ENCODE assay signal across 1 cellular context in the genomic region with DNA sequence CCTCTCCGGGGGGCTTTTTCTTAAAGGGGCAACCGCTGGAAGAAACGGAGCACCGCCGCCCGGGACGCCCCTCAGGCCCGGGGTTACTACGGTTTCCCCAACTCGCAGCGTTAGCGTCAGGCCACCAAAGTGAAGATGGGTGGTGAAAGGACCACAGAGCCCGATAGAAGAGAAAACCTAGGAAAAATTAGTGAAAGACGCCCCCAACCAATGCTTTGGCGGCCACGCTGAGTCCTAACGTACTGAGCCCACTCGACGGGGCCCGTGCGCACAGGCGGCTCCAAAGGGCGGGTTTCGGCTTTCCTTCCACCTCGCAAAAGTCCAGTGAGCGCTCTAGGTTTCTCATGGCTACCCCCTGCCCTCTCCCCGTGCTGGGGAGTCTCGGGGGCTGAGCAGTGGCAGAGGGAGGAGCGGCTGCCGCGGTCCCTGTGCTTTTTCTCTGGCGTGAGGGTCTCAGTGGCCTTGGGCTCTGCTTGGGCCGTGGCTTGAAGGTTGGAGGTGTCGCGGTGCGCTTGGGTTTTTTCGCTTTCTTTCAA.
TF ChIP-seq lines count a peak whose summit lies in the region.

No MANE protein-coding gene starts in this region.

TF ChIP-seq in K562, 482 proteins besides CTCF, POLR2A, EP300 and RAD21 (continued from another document and continues in another):
- TF ChIP-seq, protein P1, sequence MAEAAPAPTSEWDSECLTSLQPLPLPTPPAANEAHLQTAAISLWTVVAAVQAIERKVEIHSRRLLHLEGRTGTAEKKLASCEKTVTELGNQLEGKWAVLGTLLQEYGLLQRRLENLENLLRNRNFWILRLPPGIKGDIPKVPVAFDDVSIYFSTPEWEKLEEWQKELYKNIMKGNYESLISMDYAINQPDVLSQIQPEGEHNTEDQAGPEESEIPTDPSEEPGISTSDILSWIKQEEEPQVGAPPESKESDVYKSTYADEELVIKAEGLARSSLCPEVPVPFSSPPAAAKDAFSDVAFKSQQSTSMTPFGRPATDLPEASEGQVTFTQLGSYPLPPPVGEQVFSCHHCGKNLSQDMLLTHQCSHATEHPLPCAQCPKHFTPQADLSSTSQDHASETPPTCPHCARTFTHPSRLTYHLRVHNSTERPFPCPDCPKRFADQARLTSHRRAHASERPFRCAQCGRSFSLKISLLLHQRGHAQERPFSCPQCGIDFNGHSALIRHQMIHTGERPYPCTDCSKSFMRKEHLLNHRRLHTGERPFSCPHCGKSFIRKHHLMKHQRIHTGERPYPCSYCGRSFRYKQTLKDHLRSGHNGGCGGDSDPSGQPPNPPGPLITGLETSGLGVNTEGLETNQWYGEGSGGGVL (CRISPR knock-in tag; IDR thresholded peaks at IDR 0.05) = no peak
- TF ChIP-seq ZNF512 (tag; IDR thresholded peaks at IDR 0.05) (no peak), ZNF274 (IDR thresholded peaks at IDR 0.05; ENCODE audit: borderline replicate concordance, low read depth, low read length) (no peak), HLTF (IDR thresholded peaks at IDR 0.05) (no peak), NUFIP1 (IDR thresholded peaks at IDR 0.05; ENCODE audit: partially characterized antibody) (no peak), CEBPG (CRISPR knock-in tag; IDR thresholded peaks at IDR 0.05) (0 out of 2 replicates have a peak, but pooled peaks have one; percentile 23), CEBPG (tag; conservative IDR thresholded peaks at IDR 0.05 in 1 of 2, IDR thresholded peaks at IDR 0.05 in 1 of 2) (no peak), PHB2 (IDR thresholded peaks at IDR 0.05; ENCODE audit: low read depth) (no peak), LEF1 (IDR thresholded peaks at IDR 0.05) (0 out of 2 replicates have a peak, but pooled peaks have one; percentile 28), ADNP (tag; IDR thresholded peaks at IDR 0.05) (no peak), ZNF217 (CRISPR knock-in tag; IDR thresholded peaks at IDR 0.05) (no peak), KLF6 (CRISPR knock-in tag; IDR thresholded peaks at IDR 0.05; ENCODE audit: borderline replicate concordance) (0 out of 2 replicates have a peak, but pooled peaks have one; percentile 6), ESRRA (IDR thresholded peaks at IDR 0.05; ENCODE audit: borderline replicate concordance, low read depth) (no peak), SIN3B (IDR thresholded peaks at IDR 0.05; ENCODE audit: low read depth) (0 out of 2 replicates have a peak, but pooled peaks have one; percentile 1), ZNF232 (CRISPR knock-in tag; IDR thresholded peaks at IDR 0.05) (peak; percentile 48; the same call in 1 of the 2 replicates), MIER1 (IDR thresholded peaks at IDR 0.05; ENCODE audit: low read depth) (no peak), CBX5 (IDR thresholded peaks at IDR 0.05; ENCODE audit: borderline replicate concordance, low read depth) (no peak), ZNF668 (CRISPR knock-in tag; IDR thresholded peaks at IDR 0.05) (no peak), MTA1 (IDR thresholded peaks at IDR 0.05; ENCODE audit: borderline replicate concordance) (no peak), ZNF561 (CRISPR knock-in tag; conservative IDR thresholded peaks at IDR 0.05) (no peak), DLX4 (CRISPR knock-in tag; IDR thresholded peaks at IDR 0.05) (no peak), HDAC3 (IDR thresholded peaks at IDR 0.05; ENCODE audit: borderline replicate concordance, partially characterized antibody) (peak; percentile 28), HSF4 (CRISPR knock-in tag; IDR thresholded peaks at IDR 0.05; ENCODE audit: borderline replicate concordance) (no peak), ZNF140 (CRISPR knock-in tag; IDR thresholded peaks at IDR 0.05) (no peak), SIRT6 (IDR thresholded peaks at IDR 0.05; ENCODE audit: low read depth, low read length) (no peak), ZBTB7A (IDR thresholded peaks at IDR 0.05; ENCODE audit: borderline replicate concordance, control insufficient read depth, low read depth, low read length) (no peak), KDM1A (IDR thresholded peaks at IDR 0.05) (no peak), SAP30 (IDR thresholded peaks at IDR 0.05; ENCODE audit: borderline replicate concordance, insufficient read depth, low read depth, low read length, poor library complexity, severe bottlenecking) (no peak), RBM14 (IDR thresholded peaks at IDR 0.05; ENCODE audit: borderline replicate concordance, insufficient read depth, low read depth, low read length) (0 out of 2 replicates have a peak, but pooled peaks have one; percentile 61), RFX7 (CRISPR knock-in tag; IDR thresholded peaks at IDR 0.05) (no peak), ELK3 (CRISPR knock-in tag; IDR thresholded peaks at IDR 0.05) (no peak), ZNF740 (CRISPR knock-in tag; IDR thresholded peaks at IDR 0.05) (peak; percentile 22), ZNF740 (tag; IDR thresholded peaks at IDR 0.05) (no peak), NCOA6 (IDR thresholded peaks at IDR 0.05) (no peak), BRD9 (IDR thresholded peaks at IDR 0.05; ENCODE audit: low read depth, partially characterized antibody) (peak; percentile 44), IRF2 (CRISPR knock-in tag; IDR thresholded peaks at IDR 0.05) (no peak), EHMT2 (IDR thresholded peaks at IDR 0.05) (no peak), ZEB2 (IDR thresholded peaks at IDR 0.05) (peak; percentile 33; the same call in 1 of the 2 replicates), ZNF449 (CRISPR knock-in tag; IDR thresholded peaks at IDR 0.05) (no peak)
- TF ChIP-seq, protein P2, sequence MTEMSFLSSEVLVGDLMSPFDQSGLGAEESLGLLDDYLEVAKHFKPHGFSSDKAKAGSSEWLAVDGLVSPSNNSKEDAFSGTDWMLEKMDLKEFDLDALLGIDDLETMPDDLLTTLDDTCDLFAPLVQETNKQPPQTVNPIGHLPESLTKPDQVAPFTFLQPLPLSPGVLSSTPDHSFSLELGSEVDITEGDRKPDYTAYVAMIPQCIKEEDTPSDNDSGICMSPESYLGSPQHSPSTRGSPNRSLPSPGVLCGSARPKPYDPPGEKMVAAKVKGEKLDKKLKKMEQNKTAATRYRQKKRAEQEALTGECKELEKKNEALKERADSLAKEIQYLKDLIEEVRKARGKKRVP (CRISPR knock-in tag; IDR thresholded peaks at IDR 0.05) = no peak
- TF ChIP-seq, protein P3, sequence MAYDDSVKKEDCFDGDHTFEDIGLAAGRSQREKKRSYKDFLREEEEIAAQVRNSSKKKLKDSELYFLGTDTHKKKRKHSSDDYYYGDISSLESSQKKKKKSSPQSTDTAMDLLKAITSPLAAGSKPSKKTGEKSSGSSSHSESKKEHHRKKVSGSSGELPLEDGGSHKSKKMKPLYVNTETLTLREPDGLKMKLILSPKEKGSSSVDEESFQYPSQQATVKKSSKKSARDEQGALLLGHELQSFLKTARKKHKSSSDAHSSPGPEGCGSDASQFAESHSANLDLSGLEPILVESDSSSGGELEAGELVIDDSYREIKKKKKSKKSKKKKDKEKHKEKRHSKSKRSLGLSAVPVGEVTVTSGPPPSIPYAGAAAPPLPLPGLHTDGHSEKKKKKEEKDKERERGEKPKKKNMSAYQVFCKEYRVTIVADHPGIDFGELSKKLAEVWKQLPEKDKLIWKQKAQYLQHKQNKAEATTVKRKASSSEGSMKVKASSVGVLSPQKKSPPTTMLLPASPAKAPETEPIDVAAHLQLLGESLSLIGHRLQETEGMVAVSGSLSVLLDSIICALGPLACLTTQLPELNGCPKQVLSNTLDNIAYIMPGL (CRISPR knock-in tag; IDR thresholded peaks at IDR 0.05) = no peak
- TF ChIP-seq, protein P4, sequence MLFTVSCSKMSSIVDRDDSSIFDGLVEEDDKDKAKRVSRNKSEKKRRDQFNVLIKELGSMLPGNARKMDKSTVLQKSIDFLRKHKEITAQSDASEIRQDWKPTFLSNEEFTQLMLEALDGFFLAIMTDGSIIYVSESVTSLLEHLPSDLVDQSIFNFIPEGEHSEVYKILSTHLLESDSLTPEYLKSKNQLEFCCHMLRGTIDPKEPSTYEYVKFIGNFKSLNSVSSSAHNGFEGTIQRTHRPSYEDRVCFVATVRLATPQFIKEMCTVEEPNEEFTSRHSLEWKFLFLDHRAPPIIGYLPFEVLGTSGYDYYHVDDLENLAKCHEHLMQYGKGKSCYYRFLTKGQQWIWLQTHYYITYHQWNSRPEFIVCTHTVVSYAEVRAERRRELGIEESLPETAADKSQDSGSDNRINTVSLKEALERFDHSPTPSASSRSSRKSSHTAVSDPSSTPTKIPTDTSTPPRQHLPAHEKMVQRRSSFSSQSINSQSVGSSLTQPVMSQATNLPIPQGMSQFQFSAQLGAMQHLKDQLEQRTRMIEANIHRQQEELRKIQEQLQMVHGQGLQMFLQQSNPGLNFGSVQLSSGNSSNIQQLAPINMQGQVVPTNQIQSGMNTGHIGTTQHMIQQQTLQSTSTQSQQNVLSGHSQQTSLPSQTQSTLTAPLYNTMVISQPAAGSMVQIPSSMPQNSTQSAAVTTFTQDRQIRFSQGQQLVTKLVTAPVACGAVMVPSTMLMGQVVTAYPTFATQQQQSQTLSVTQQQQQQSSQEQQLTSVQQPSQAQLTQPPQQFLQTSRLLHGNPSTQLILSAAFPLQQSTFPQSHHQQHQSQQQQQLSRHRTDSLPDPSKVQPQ (CRISPR knock-in tag; IDR thresholded peaks at IDR 0.05; ENCODE audit: borderline replicate concordance) = no peak
- TF ChIP-seq, protein P5, sequence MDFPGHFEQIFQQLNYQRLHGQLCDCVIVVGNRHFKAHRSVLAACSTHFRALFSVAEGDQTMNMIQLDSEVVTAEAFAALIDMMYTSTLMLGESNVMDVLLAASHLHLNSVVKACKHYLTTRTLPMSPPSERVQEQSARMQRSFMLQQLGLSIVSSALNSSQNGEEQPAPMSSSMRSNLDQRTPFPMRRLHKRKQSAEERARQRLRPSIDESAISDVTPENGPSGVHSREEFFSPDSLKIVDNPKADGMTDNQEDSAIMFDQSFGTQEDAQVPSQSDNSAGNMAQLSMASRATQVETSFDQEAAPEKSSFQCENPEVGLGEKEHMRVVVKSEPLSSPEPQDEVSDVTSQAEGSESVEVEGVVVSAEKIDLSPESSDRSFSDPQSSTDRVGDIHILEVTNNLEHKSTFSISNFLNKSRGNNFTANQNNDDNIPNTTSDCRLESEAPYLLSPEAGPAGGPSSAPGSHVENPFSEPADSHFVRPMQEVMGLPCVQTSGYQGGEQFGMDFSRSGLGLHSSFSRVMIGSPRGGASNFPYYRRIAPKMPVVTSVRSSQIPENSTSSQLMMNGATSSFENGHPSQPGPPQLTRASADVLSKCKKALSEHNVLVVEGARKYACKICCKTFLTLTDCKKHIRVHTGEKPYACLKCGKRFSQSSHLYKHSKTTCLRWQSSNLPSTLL (IDR thresholded peaks at IDR 0.05) = no peak
- TF ChIP-seq, protein P6, sequence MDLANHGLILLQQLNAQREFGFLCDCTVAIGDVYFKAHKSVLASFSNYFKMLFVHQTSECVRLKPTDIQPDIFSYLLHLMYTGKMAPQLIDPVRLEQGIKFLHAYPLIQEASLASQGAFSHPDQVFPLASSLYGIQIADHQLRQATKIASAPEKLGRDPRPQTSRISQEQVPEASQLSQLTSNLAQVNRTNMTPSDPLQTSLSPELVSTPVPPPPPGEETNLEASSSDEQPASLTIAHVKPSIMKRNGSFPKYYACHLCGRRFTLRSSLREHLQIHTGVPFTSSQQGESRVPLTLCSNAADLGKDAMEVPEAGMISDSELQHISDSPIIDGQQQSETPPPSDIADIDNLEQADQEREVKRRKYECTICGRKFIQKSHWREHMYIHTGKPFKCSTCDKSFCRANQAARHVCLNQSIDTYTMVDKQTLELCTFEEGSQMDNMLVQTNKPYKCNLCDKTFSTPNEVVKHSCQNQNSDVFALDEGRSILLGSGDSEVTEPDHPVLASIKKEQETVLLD (IDR thresholded peaks at IDR 0.05) = no peak
